In genomic region chr1:225645194-225645593, GRCh38 we compare ENCODE assay signal across 22 cellular contexts.
"Had no signal": no experiment of that assay in that cellular context is flagged by ENCODE, and none has a peak within 500 bp of the region (broad histone marks: within the 10 kb centered on the region; RNA-seq: fewer than 3 reads in every experiment).

No MANE protein-coding gene starts in this region.

- H3K27me3 ChIP-seq: SJSA1 had no signal

- H3K4me3 ChIP-seq: SJSA1 had no signal

- H3K27ac Mint-ChIP-seq: activated CD8-positive, alpha-beta T cell treated with anti-CD3 and anti-CD28 coated beads for 36 hours; activated naive CD4-positive, alpha-beta T cell treated with anti-CD3 and anti-CD28 coated beads, Interleukin-2, amount 10 ng/mL, durations not matched to agents 7 days and 5 days; activated naive CD8-positive, alpha-beta T cell treated with anti-CD3 and anti-CD28 coated beads for 36 hours; activated T-cell treated with anti-CD3 and anti-CD28 coated beads, Interleukin-2, amount 50 U/mL, for 72 hours; activated T-helper 2 cell treated with anti-CD3 and anti-CD28 coated beads, Interferon-gamma antibody, Interleukin-2, Interleukin-4, amounts not matched to agents 10 μg/mL and 5 μg/mL and 100 μg/mL, durations not matched to agents 14 hours and 24 hours and 36 hours; T-helper 17 cell had no signal

- H3K36me3 Mint-ChIP-seq: activated naive CD4-positive, alpha-beta T cell treated with anti-CD3 and anti-CD28 coated beads, Interleukin-2, amount 10 ng/mL, durations not matched to agents 7 days and 5 days; activated naive CD8-positive, alpha-beta T cell treated with anti-CD3 and anti-CD28 coated beads for 36 hours had no signal

- H3K9me3 Mint-ChIP-seq: activated CD8-positive, alpha-beta T cell treated with anti-CD3 and anti-CD28 coated beads for 36 hours; activated naive CD4-positive, alpha-beta T cell treated with anti-CD3 and anti-CD28 coated beads, Interleukin-2, amount 10 ng/mL, durations not matched to agents 7 days and 5 days; activated naive CD8-positive, alpha-beta T cell treated with anti-CD3 and anti-CD28 coated beads for 36 hours; activated T-cell treated with anti-CD3 and anti-CD28 coated beads, Interleukin-2, amount 50 U/mL, for 72 hours; activated T-helper 2 cell treated with anti-CD3 and anti-CD28 coated beads, Interferon-gamma antibody, Interleukin-2, Interleukin-4, amounts not matched to agents 10 μg/mL and 5 μg/mL and 100 μg/mL, durations not matched to agents 14 hours and 24 hours and 36 hours had no signal

- H3K9me3 ChIP-seq: SJSA1 had no signal

- H3K4me3 Mint-ChIP-seq: activated CD8-positive, alpha-beta T cell treated with anti-CD3 and anti-CD28 coated beads for 36 hours; activated naive CD4-positive, alpha-beta T cell treated with anti-CD3 and anti-CD28 coated beads, Interleukin-2, amount 10 ng/mL, durations not matched to agents 7 days and 5 days; activated naive CD8-positive, alpha-beta T cell treated with anti-CD3 and anti-CD28 coated beads for 36 hours; activated T-cell treated with anti-CD3 and anti-CD28 coated beads, Interleukin-2, amount 50 U/mL, for 72 hours; T-helper 17 cell had no signal

- ATAC-seq: activated CD4-positive, CD25-positive, alpha-beta regulatory T cell treated with anti-CD3 and anti-CD28 coated beads, Interleukin-2, amount 50 U/mL, for 24 hours; activated CD8-positive, alpha-beta T cell treated with anti-CD3 and anti-CD28 coated beads for 36 hours; activated T-cell treated with anti-CD3 and anti-CD28 coated beads, Interleukin-2, amount 50 U/mL, for 72 hours; T-helper 17 cell had no signal

- H3K4me1 Mint-ChIP-seq: activated naive CD4-positive, alpha-beta T cell treated with anti-CD3 and anti-CD28 coated beads, Interleukin-2, amount 10 ng/mL, durations not matched to agents 7 days and 5 days; activated naive CD8-positive, alpha-beta T cell treated with anti-CD3 and anti-CD28 coated beads for 36 hours; T-helper 17 cell had no signal

- H3K27ac ChIP-seq: SJSA1, WERI-Rb-1 had no signal

- DNase-seq: activated CD4-positive, alpha-beta T cell treated with anti-CD3 and anti-CD28 coated beads for 4 hours; activated CD8-positive, alpha-beta memory T cell treated with anti-CD3 and anti-CD28 coated beads, Interleukin-2, amount 50 U/mL, for 4 hours; activated CD8-positive, alpha-beta T cell treated with anti-CD3 and anti-CD28 coated beads for 36 hours; activated gamma-delta T cell treated with Interleukin-2 at 50 U/mL for 16 hours; activated naive CD4-positive, alpha-beta T cell treated with anti-CD3 and anti-CD28 coated beads, Interleukin-2, amount 10 ng/mL, durations not matched to agents 7 days and 5 days; activated naive CD8-positive, alpha-beta T cell treated with anti-CD3 and anti-CD28 coated beads for 36 hours; activated T-cell treated with anti-CD3 and anti-CD28 coated beads, Interleukin-2, amount 50 U/mL, for 72 hours; caudate nucleus; KG1; NCI-H1092 treated with DMSO at 0.1 percent for 48 hours; NCI-H1436; NCI-H1694 treated with DMSO at 0.1 percent for 48 hours; NCI-H2029 treated with DMSO at 0.1 percent for 48 hours; NCI-H345; NCI-H510A; SHP77; T-helper 17 cell; T-helper 9 cell; WERI-Rb-1 had no signal
